Comparison of ENCODE assay signal across 17 cellular contexts in genomic region chr10:106636781-106637491, GRCh38.
"Had no signal": no experiment of that assay in that cellular context is flagged by ENCODE, and none has a peak within 500 bp of the region (broad histone marks: within the 10 kb centered on the region; RNA-seq: fewer than 3 reads in every experiment).

No MANE protein-coding gene starts in this region.

- FAIRE-seq: colon, keratinocyte had no signal

- DNase-seq: activated CD4-positive, alpha-beta T cell treated with anti-CD3 and anti-CD28 coated beads for 1 hour; activated CD4-positive, alpha-beta T cell treated with anti-CD3 and anti-CD28 coated beads, Interleukin-2, amount 50 U/mL, for 1 hour; activated T-cell treated with anti-CD3 and anti-CD28 coated beads, Interleukin-2, amount 50 U/mL, for 1 hour; adrenal gland; esophagus squamous epithelium; heart right ventricle; left ventricle myocardium inferior; midbrain; natural killer cell; stimulated activated CD4-positive, alpha-beta T cell treated with anti-CD3 and anti-CD28 coated beads, Interleukin-4, amount 100 ng/mL, for 24 hours; stimulated activated naive CD8-positive, alpha-beta T cell treated with anti-CD3 and anti-CD28 coated beads, Interleukin-15, Interleukin-2, amounts not matched to agents 100 U/mL and 50 U/mL, for 24 hours; T-cell; upper lobe of left lung; WERI-Rb-1 had no signal

- ATAC-seq: activated T-helper 17 cell treated with anti-CD3 and anti-CD28 coated beads, Interleukin-2, amount 50 U/mL, for 72 hours; natural killer cell; stimulated activated naive CD8-positive, alpha-beta T cell treated with anti-CD3 and anti-CD28 coated beads, Interleukin-15, Interleukin-2, amounts not matched to agents 100 U/mL and 50 U/mL, for 24 hours; T-cell had no signal
